ENCODE assay signal across 8 cellular contexts in genomic region chr19:11434703-11435056, GRCh38. TPM values are rescaled to one million over a fixed set of nuclear protein-coding genes. Genes with fewer than 3 reads are reported as not detected.
DNase-seq lines count a peak whose midpoint lies in the region; ATAC-seq, FAIRE-seq and TF ChIP-seq lines count a peak whose summit lies in the region.

No MANE protein-coding gene starts in this region.

- no peak for TF ChIP-seq CTCF in astrocyte (IDR thresholded peaks at IDR 0.05; ENCODE audit: insufficient read depth, low read depth, low read length)

- no peak overlapping the region for H3K4ac ChIP-seq in mesendoderm (ENCODE audit: low read depth, low read length)

- H3K4me1 ChIP-seq in astrocyte (ENCODE audit: insufficient read depth, low read length) (peaks cover 14% of the 10 kb centered on the region), mesendoderm (ENCODE audit: control insufficient read depth, low read depth, low read length) (peaks cover 4% of the 10 kb centered on the region)

- H3K4me3 ChIP-seq in astrocyte (ENCODE audit: insufficient read depth, low read depth, low read length) (peak overlapping the region; percentile 59), mesendoderm (ENCODE audit: low read length) (no peak overlapping the region)

- peak overlapping the region; percentile 99 for H2AFZ ChIP-seq in astrocyte (ENCODE audit: low read depth, low read length)

- H2BK120ac ChIP-seq in mesendoderm (ENCODE audit: low read depth, low read length), result no peak overlapping the region

- H3K79me2 ChIP-seq in astrocyte (ENCODE audit: insufficient read depth, low read length) (peaks cover 20% of the 10 kb centered on the region), mesendoderm (ENCODE audit: control insufficient read depth, insufficient read depth, low read length) (peaks cover 15% of the 10 kb centered on the region)

- H4K20me1 ChIP-seq in astrocyte (ENCODE audit: insufficient read depth, low read length), result peaks cover 13% of the 10 kb centered on the region

- no CpG with 5 or more reads among the region's 9 CpGs for WGBS in mesendoderm (ENCODE audit: extremely low coverage, insufficient coverage, low lambda C conversion rate)

- H3K9ac ChIP-seq in astrocyte (ENCODE audit: low read length) (peak overlapping the region; percentile 71), mesendoderm (ENCODE audit: low read length) (peak overlapping the region; percentile 31)

- H3K27ac ChIP-seq in astrocyte (ENCODE audit: low read depth, low read length), result peak overlapping the region; percentile 26
- no peak overlapping the region for H3K27ac ChIP-seq in mesendoderm (ENCODE audit: low read depth, low read length)

- H4K5ac ChIP-seq in mesendoderm (ENCODE audit: low read length), result no peak overlapping the region

- ATAC-seq in GM18868 (IDR thresholded peaks at IDR 0.05; ENCODE audit: unreplicated experiment), result peak; percentile 8
- peak; percentile 5 for ATAC-seq in HG03095 (IDR thresholded peaks at IDR 0.05; ENCODE audit: unreplicated experiment)
- no peak for ATAC-seq in GM18520 (IDR thresholded peaks at IDR 0.05; ENCODE audit: unreplicated experiment)

- H3K56ac ChIP-seq in mesendoderm (ENCODE audit: low read length), result peak overlapping the region; percentile 69

- no peak overlapping the region for H2AK5ac ChIP-seq in mesendoderm (ENCODE audit: low read length)

- no peak overlapping the region for H3K18ac ChIP-seq in mesendoderm (ENCODE audit: low read length)

- no peaks in the 10 kb centered on the region for H3K9me3 Mint-ChIP-seq in astrocyte (ENCODE audit: unreplicated experiment)

- peak overlapping the region; percentile 99 for H3K27ac Mint-ChIP-seq in astrocyte (ENCODE audit: unreplicated experiment)

- H4K8ac ChIP-seq in mesendoderm (ENCODE audit: low read depth, low read length), result no peak overlapping the region

- no peak for FAIRE-seq in astrocyte (lab: Jason Lieb, UNC)

- H3K23ac ChIP-seq in mesendoderm (ENCODE audit: low read length), result no peak overlapping the region

- H3K27me3 Mint-ChIP-seq in astrocyte (ENCODE audit: low read depth, unreplicated experiment), result peaks cover 2% of the 10 kb centered on the region

- peak overlapping the region; percentile 100 for H3K4me3 Mint-ChIP-seq in astrocyte (ENCODE audit: unreplicated experiment)

- H3K36me3 Mint-ChIP-seq in astrocyte (ENCODE audit: low read depth, unreplicated experiment), result peaks cover 4% of the 10 kb centered on the region

- peaks cover 13% of the 10 kb centered on the region for H3K79me1 ChIP-seq in mesendoderm (ENCODE audit: low read length)

- H3K27me3 ChIP-seq in astrocyte (ENCODE audit: insufficient read depth, low read length) (no peaks in the 10 kb centered on the region), mesendoderm (ENCODE audit: insufficient read depth, low read length, poor library complexity) (no peaks in the 10 kb centered on the region)

- peaks cover 3% of the 10 kb centered on the region for H3K4me1 Mint-ChIP-seq in astrocyte (ENCODE audit: low read depth, unreplicated experiment)

- peak overlapping the region; percentile 46 for H2BK5ac ChIP-seq in mesendoderm (ENCODE audit: low read length)

- DNase-seq in astrocyte (ENCODE audit: low read depth) (no peak), mesendoderm (no peak), OCI-M2 (lab: John Stamatoyannopoulos, UW; ENCODE audit: unreplicated experiment) (no peak), SKM-1 treated with dmso at 0.1 percent for 144 hours (lab: John Stamatoyannopoulos, UW; ENCODE audit: unreplicated experiment) (no peak)
- no peak for DNase-seq in stimulated activated CD4-positive, alpha-beta T cell treated with anti-CD3 and anti-CD28 coated beads, Interleukin-4, amount 100 ng/mL, for 4 hours

- H3K36me3 ChIP-seq in astrocyte (ENCODE audit: insufficient read depth, low read length) (peaks cover 9% of the 10 kb centered on the region), mesendoderm (ENCODE audit: control insufficient read depth, insufficient read depth, low read length) (peaks cover 6% of the 10 kb centered on the region)

- peak overlapping the region; percentile 94 for H3K4me2 ChIP-seq in astrocyte (ENCODE audit: low read length)
- H3K4me2 ChIP-seq in mesendoderm (ENCODE audit: low read length), result peak overlapping the region; percentile 38

- no peaks in the 10 kb centered on the region for H3K9me3 ChIP-seq in astrocyte (ENCODE audit: insufficient read depth, low read depth, low read length)

- no peak overlapping the region for H2BK15ac ChIP-seq in mesendoderm (replicated peaks; ENCODE audit: low read depth)

RNA-seq across cellular contexts. Expression of gene ODAD3, which starts 0.2 kb away (rescaled TPM):
- 0.62 and 0.66 TPM in 2 replicates for total RNA-seq in astrocyte
- 0.44 TPM for polyA plus RNA-seq in mesendoderm (2013, experiment 1 of 2)
- polyA plus RNA-seq in mesendoderm (2013, experiment 2 of 2), result 0.32 TPM

RNA-seq across cellular contexts. Expression of gene PRKCSH, which starts 0.8 kb away (rescaled TPM):
- total RNA-seq in astrocyte, result 405 and 431 TPM in 2 replicates
- 151 TPM for polyA plus RNA-seq in mesendoderm (2013, experiment 1 of 2)
- polyA plus RNA-seq in mesendoderm (2013, experiment 2 of 2), result 140 TPM

RNA-seq across cellular contexts. Expression of gene RGL3, which starts 15.6 kb away (rescaled TPM):
- 1.3 and 3.6 TPM in 2 replicates for total RNA-seq in astrocyte
- polyA plus RNA-seq in mesendoderm (2013, experiment 1 of 2), result 10.4 TPM
- 9.7 TPM for polyA plus RNA-seq in mesendoderm (2013, experiment 2 of 2)

RNA-seq across cellular contexts. Expression of gene ELAVL3, which starts 46.2 kb away (rescaled TPM):
- not detected in 2 replicates for total RNA-seq in astrocyte
- 0.04 TPM for polyA plus RNA-seq in mesendoderm (2013, experiment 1 of 2)
- polyA plus RNA-seq in mesendoderm (2013, experiment 2 of 2), result 0.06 TPM

RNA-seq across cellular contexts. Expression of gene EPOR, which starts 50.6 kb away (rescaled TPM):
- total RNA-seq in astrocyte, result 4.4 and 4.7 TPM in 2 replicates
- polyA plus RNA-seq in mesendoderm (2013, experiment 1 of 2), result 3.2 TPM
- polyA plus RNA-seq in mesendoderm (2013, experiment 2 of 2), result 3.1 TPM
